In the genomic region with DNA sequence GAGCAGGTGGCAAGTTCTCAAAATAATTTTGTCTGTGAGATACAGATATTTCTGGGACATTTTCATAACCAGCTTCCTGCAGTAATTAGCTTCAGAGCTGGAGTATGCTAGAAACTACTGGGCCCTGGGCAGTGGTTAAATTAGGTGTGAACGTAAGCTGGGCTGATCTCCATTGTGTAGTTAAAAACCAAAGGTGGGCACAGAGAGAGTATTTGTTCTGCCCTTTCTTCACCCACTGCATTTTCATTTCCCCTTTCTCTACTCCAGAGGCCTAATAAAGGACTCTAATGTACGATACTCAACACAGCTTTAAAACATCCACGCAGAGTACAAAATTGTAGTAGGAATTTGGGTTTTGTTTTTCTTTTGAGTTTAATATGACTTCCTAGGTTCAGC, we compare ENCODE assay signal across 9 cellular contexts.
DNase-seq lines count a peak whose midpoint lies in the region; ATAC-seq and TF ChIP-seq lines count a peak whose summit lies in the region.
"Had no signal": no experiment of that assay in that cellular context is flagged by ENCODE, and none has a peak within 500 bp of the region (broad histone marks: within the 10 kb centered on the region; RNA-seq: fewer than 3 reads in every experiment).

No MANE protein-coding gene starts in this region.

- no peak overlapping the region for H3K27ac ChIP-seq in WERI-Rb-1

- H3K9me3 ChIP-seq in T-helper 17 cell (ENCODE audit: control insufficient read depth, low read length, poor library complexity, severe bottlenecking) (no peaks in the 10 kb centered on the region), WERI-Rb-1 (ENCODE audit: severe bottlenecking) (no peaks in the 10 kb centered on the region)

- DNase-seq in GM12865 (ENCODE audit: low read depth) (peak; percentile 43), NOMO-1 treated with dmso at 0.1 percent for 144 hours (lab: John Stamatoyannopoulos, UW; ENCODE audit: unreplicated experiment) (peak; percentile 29), memory B cell (ENCODE audit: low spot score in 2 of 2) (no peak), DMS153 treated with DMSO at 0.1 percent for 48 hours (lab: John Stamatoyannopoulos, UW; ENCODE audit: unreplicated experiment) (no peak), T-helper 17 cell (no peak), WERI-Rb-1 (no peak), 8988T (no peak)

- H3K27ac Mint-ChIP-seq in memory B cell (no peak overlapping the region), T-helper 17 cell (no peak overlapping the region)
- H3K27ac Mint-ChIP-seq: activated naive CD4-positive, alpha-beta T cell treated with anti-CD3 and anti-CD28 coated beads, Interleukin-2, amount 50 U/mL, for 24 hours had no signal

- H3K4me3 Mint-ChIP-seq in memory B cell: no peak overlapping the region
- no peak overlapping the region for H3K4me3 Mint-ChIP-seq in T-helper 17 cell
- H3K4me3 Mint-ChIP-seq: activated naive CD4-positive, alpha-beta T cell treated with anti-CD3 and anti-CD28 coated beads, Interleukin-2, amount 50 U/mL, for 24 hours had no signal

- ATAC-seq in GM21825 (IDR thresholded peaks at IDR 0.05; ENCODE audit: unreplicated experiment) (peak; percentile 91), memory B cell (ENCODE audit: low read depth) (peak; percentile 90), T-helper 17 cell (no peak)

- H3K4me3 ChIP-seq in GM12865 (ENCODE audit: low read depth, low read length) (no peak overlapping the region), WERI-Rb-1 (ENCODE audit: low read depth, low read length) (no peak overlapping the region)

- H3K4me1 Mint-ChIP-seq in memory B cell: peaks cover 7% of the 10 kb centered on the region
- H3K4me1 Mint-ChIP-seq in T-helper 17 cell: no peaks in the 10 kb centered on the region
- H3K4me1 Mint-ChIP-seq: activated naive CD4-positive, alpha-beta T cell treated with anti-CD3 and anti-CD28 coated beads, Interleukin-2, amount 50 U/mL, for 24 hours had no signal

- no peaks in the 10 kb centered on the region for H3K27me3 ChIP-seq in WERI-Rb-1 (ENCODE audit: insufficient read depth, low read depth, severe bottlenecking)

- TF ChIP-seq CTCF in GM12865 (IDR thresholded peaks at IDR 0.05; ENCODE audit: insufficient read depth, low read depth, low read length, missing control alignments) (no peak), WERI-Rb-1 (IDR thresholded peaks at IDR 0.05; ENCODE audit: low read depth, low read length) (no peak)

- no peaks in the 10 kb centered on the region for H3K36me3 ChIP-seq in WERI-Rb-1

- H3K27me3 Mint-ChIP-seq in memory B cell (peaks cover 1% of the 10 kb centered on the region), T-helper 17 cell (peaks cover 3% of the 10 kb centered on the region)
- H3K27me3 Mint-ChIP-seq: activated naive CD4-positive, alpha-beta T cell treated with anti-CD3 and anti-CD28 coated beads, Interleukin-2, amount 50 U/mL, for 24 hours had no signal

- H3K9me3 Mint-ChIP-seq in memory B cell: no peaks in the 10 kb centered on the region
- H3K9me3 Mint-ChIP-seq: activated naive CD4-positive, alpha-beta T cell treated with anti-CD3 and anti-CD28 coated beads, Interleukin-2, amount 50 U/mL, for 24 hours had no signal

- H3K36me3 Mint-ChIP-seq in memory B cell: no peaks in the 10 kb centered on the region
- no peaks in the 10 kb centered on the region for H3K36me3 Mint-ChIP-seq in T-helper 17 cell (ENCODE audit: low read depth)
- H3K36me3 Mint-ChIP-seq: activated naive CD4-positive, alpha-beta T cell treated with anti-CD3 and anti-CD28 coated beads, Interleukin-2, amount 50 U/mL, for 24 hours had no signal

Comparison
In these comparisons a context has a peak if more than half of its experiments do, and no peak if none do; other contexts are left out.
1. DNase-seq: peak in GM12865 (single experiment) and NOMO-1 treated with dmso at 0.1 percent for 144 hours (single experiment); none in memory B cell (0 of 2), DMS153 treated with DMSO at 0.1 percent for 48 hours (single experiment), T-helper 17 cell (0 of 3), WERI-Rb-1 (single experiment) and 8988T (single experiment).